In the genomic region with DNA sequence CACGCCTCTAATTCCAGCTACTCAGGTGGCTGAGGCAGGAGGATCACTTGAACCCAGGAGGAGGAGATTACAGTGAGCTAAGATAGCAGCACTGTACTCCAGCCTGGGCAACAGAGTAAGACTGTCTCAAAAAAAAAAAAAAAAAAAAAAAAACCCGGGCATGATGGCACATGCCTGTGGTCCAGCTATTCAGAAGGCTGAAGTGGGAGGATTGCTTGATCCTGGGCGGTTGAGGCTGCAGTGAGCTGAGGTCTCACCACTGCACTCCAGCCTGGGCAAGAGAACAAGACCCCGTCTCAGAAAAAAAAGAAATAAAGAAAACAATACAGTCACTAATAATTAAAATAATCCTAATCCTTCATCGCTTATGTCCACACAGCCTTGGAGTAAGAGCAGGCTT, we compare ENCODE assay signal across 11 cellular contexts.
DNase-seq lines count a peak whose midpoint lies in the region; ATAC-seq and TF ChIP-seq lines count a peak whose summit lies in the region.
"Had no signal": no experiment of that assay in that cellular context is flagged by ENCODE, and none has a peak within 500 bp of the region (broad histone marks: within the 10 kb centered on the region; RNA-seq: fewer than 3 reads in every experiment).

No MANE protein-coding gene starts in this region.

- no peaks in the 10 kb centered on the region for H3K27me3 Mint-ChIP-seq in GM23338 (ENCODE audit: insufficient read depth, low read depth, poor library complexity)
- no peaks in the 10 kb centered on the region for H3K27me3 Mint-ChIP-seq in WTC11 (ENCODE audit: low read depth)

- H3K79me2 ChIP-seq in GM23338 (replicated peaks; ENCODE audit: insufficient read depth) = peaks cover 50% of the 10 kb centered on the region

- H3K36me3 Mint-ChIP-seq in GM23338 (ENCODE audit: low read depth) = peaks cover 9% of the 10 kb centered on the region
- peaks cover 5% of the 10 kb centered on the region; the same call in 1 of the 2 replicates for H3K36me3 Mint-ChIP-seq in WTC11

- POLR2A ChIA-PET in WTC11 (lab: Charles Lee) = no interaction called here

- TF ChIP-seq CTCF in GM23338 (conservative IDR thresholded peaks at IDR 0.05; ENCODE audit: low read depth in 2 of 2) (no peak), WTC11 (IDR thresholded peaks at IDR 0.05) (no peak), sigmoid colon (IDR thresholded peaks at IDR 0.05) (no peak)

- 91% methylated on average over 5 of the region's 5 CpGs for WGBS in sigmoid colon, 2 donors

- H2AFZ ChIP-seq in GM23338 = no peak overlapping the region

- H3K9me3 ChIP-seq in iPS-15b (ENCODE audit: control insufficient read depth, insufficient read depth, low read length) (no peaks in the 10 kb centered on the region), sigmoid colon (no peaks in the 10 kb centered on the region)

- no peaks in the 10 kb centered on the region for H3K9me2 ChIP-seq in GM23338 (ENCODE audit: insufficient read depth)

- DNase-seq in GM23338 (ENCODE audit: low spot score) = no peak
- DNase-seq in WTC11 (ENCODE audit: low spot score) = no peak
- no peak for DNase-seq in sigmoid colon
- no peak for DNase-seq in activated T-cell treated with anti-CD3 and anti-CD28 coated beads, Interleukin-2, amount 50 U/mL, for 1 hour
- DNase-seq in inferior parietal cortex (ENCODE audit: extremely low spot score) = no peak
- DNase-seq in COR-L47 (lab: John Stamatoyannopoulos, UW) = no peak
- DNase-seq in OCI-M1 (lab: John Stamatoyannopoulos, UW) = no peak
- DNase-seq: activated gamma-delta T cell treated with Interleukin-2 at 50 U/mL for 16 hours, NCI-H524 had no signal

- no peaks in the 10 kb centered on the region for H3F3A ChIP-seq in GM23338 (replicated peaks; ENCODE audit: low read depth)

- H3K4me1 ChIP-seq in GM23338 (ENCODE audit: insufficient read depth) = peaks cover 25% of the 10 kb centered on the region
- H3K4me1 ChIP-seq in iPS-15b (ENCODE audit: control insufficient read depth, insufficient read depth, low read length) = peaks cover 14% of the 10 kb centered on the region
- peaks cover 0 to 70% (median 64%) of the 10 kb centered on the region in 4 donors for H3K4me1 ChIP-seq in sigmoid colon

- no peak for ATAC-seq in GM23338
- ATAC-seq in WTC11 = no peak

- H4K20me1 ChIP-seq in GM23338 (replicated peaks; ENCODE audit: insufficient read depth) = no peaks in the 10 kb centered on the region

- H3K9me3 Mint-ChIP-seq in GM23338 (no peaks in the 10 kb centered on the region), WTC11 (no peaks in the 10 kb centered on the region)

- H3K27me3 ChIP-seq in GM23338 (ENCODE audit: insufficient read depth) (no peaks in the 10 kb centered on the region), iPS-15b (ENCODE audit: control insufficient read depth, insufficient read depth, low read length) (no peaks in the 10 kb centered on the region), sigmoid colon (no peaks in the 10 kb centered on the region)
- H3K27me3 ChIP-seq: foreskin keratinocyte had no signal

- H3K27ac ChIP-seq in GM23338 (ENCODE audit: low read depth) (peak overlapping the region; percentile 21), sigmoid colon (peak overlapping the region; percentile 82 to 89 (median 87))

- TF ChIP-seq POLR2A in sigmoid colon (IDR thresholded peaks at IDR 0.05) = no peak

- peaks cover 28% of the 10 kb centered on the region for H3K4me1 Mint-ChIP-seq in GM23338
- H3K4me1 Mint-ChIP-seq in WTC11 = peaks cover 32% of the 10 kb centered on the region

- H3K4me3 Mint-ChIP-seq in GM23338 (no peak overlapping the region), WTC11 (no peak overlapping the region)

- H3K4me3 ChIP-seq in GM23338 (no peak overlapping the region), iPS-15b (ENCODE audit: low read depth, low read length) (no peak overlapping the region), sigmoid colon (no peak overlapping the region)

- H3K4me2 ChIP-seq in GM23338 = no peak overlapping the region

- no peaks in the 10 kb centered on the region for H3K36me3 ChIP-seq in GM23338 (ENCODE audit: insufficient read depth)
- H3K36me3 ChIP-seq in iPS-15b (ENCODE audit: control insufficient read depth, insufficient read depth, low read length) = no peaks in the 10 kb centered on the region
- H3K36me3 ChIP-seq in sigmoid colon = no peaks in the 10 kb centered on the region

- CTCF ChIA-PET in WTC11 (lab: Charles Lee) = interaction anchor here (0.9 to 1.1 kb wide), 3 partner anchors 11 to 170 kb away, joined by 3 to 4 read pairs (median 3); a partner anchor contains a TSS

- H3K27ac Mint-ChIP-seq in GM23338 (peak overlapping the region; percentile 81), WTC11 (peak overlapping the region; percentile 71)

- intact Hi-C loops in sigmoid colon (cut with DNase I) = loop anchor here (2.0 to 10.0 kb wide), 2 partner anchors 25 to 161 kb away; no protein-coding TSS in a partner anchor

- peak overlapping the region; percentile 32 for H3K9ac ChIP-seq in iPS-15b (ENCODE audit: low read depth, low read length)

- TF ChIP-seq EP300 in sigmoid colon (IDR thresholded peaks at IDR 0.05) = no peak

TF ChIP-seq in GM23338, 12 proteins besides CTCF, POLR2A, EP300 and RAD21:
- TF ChIP-seq CREB1 (CRISPR knock-in tag; IDR thresholded peaks at IDR 0.05; ENCODE audit: low read depth) = no peak
- TF ChIP-seq ZNF331 (CRISPR knock-in tag; IDR thresholded peaks at IDR 0.05; ENCODE audit: low read depth) = no peak
- TF ChIP-seq NANOG (IDR thresholded peaks at IDR 0.05; ENCODE audit: borderline replicate concordance) = no peak
- TF ChIP-seq, protein P1, sequence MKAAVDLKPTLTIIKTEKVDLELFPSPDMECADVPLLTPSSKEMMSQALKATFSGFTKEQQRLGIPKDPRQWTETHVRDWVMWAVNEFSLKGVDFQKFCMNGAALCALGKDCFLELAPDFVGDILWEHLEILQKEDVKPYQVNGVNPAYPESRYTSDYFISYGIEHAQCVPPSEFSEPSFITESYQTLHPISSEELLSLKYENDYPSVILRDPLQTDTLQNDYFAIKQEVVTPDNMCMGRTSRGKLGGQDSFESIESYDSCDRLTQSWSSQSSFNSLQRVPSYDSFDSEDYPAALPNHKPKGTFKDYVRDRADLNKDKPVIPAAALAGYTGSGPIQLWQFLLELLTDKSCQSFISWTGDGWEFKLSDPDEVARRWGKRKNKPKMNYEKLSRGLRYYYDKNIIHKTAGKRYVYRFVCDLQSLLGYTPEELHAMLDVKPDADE (IDR thresholded peaks at IDR 0.05) = no peak
- TF ChIP-seq EZH2phosphoT487 (IDR thresholded peaks at IDR 0.05; ENCODE audit: unreplicated experiment) = no peak
- no peak for TF ChIP-seq STAT1 (IDR thresholded peaks at IDR 0.05; ENCODE audit: unreplicated experiment)

TF ChIP-seq in WTC11, 78 proteins besides CTCF, POLR2A, EP300 and RAD21:
- no peak for TF ChIP-seq MYBL2 (CRISPR knock-in tag; IDR thresholded peaks at IDR 0.05)
- TF ChIP-seq ZNF416 (CRISPR knock-in tag; IDR thresholded peaks at IDR 0.05) = no peak
- no peak for TF ChIP-seq TCF7 (CRISPR knock-in tag; IDR thresholded peaks at IDR 0.05; ENCODE audit: low read depth)
- no peak for TF ChIP-seq MXD4 (CRISPR knock-in tag; IDR thresholded peaks at IDR 0.05; ENCODE audit: borderline replicate concordance)
- TF ChIP-seq, protein P2, sequence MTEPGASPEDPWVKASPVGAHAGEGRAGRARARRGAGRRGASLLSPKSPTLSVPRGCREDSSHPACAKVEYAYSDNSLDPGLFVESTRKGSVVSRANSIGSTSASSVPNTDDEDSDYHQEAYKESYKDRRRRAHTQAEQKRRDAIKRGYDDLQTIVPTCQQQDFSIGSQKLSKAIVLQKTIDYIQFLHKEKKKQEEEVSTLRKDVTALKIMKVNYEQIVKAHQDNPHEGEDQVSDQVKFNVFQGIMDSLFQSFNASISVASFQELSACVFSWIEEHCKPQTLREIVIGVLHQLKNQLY (CRISPR knock-in tag; IDR thresholded peaks at IDR 0.05) = no peak
- no peak for TF ChIP-seq ZNF263 (CRISPR knock-in tag; IDR thresholded peaks at IDR 0.05; ENCODE audit: low read depth)
- TF ChIP-seq, protein P3, sequence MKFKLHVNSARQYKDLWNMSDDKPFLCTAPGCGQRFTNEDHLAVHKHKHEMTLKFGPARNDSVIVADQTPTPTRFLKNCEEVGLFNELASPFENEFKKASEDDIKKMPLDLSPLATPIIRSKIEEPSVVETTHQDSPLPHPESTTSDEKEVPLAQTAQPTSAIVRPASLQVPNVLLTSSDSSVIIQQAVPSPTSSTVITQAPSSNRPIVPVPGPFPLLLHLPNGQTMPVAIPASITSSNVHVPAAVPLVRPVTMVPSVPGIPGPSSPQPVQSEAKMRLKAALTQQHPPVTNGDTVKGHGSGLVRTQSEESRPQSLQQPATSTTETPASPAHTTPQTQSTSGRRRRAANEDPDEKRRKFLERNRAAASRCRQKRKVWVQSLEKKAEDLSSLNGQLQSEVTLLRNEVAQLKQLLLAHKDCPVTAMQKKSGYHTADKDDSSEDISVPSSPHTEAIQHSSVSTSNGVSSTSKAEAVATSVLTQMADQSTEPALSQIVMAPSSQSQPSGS (CRISPR knock-in tag; IDR thresholded peaks at IDR 0.05; ENCODE audit: borderline replicate concordance, low read depth) = no peak
- TF ChIP-seq GABPB1 (CRISPR knock-in tag; IDR thresholded peaks at IDR 0.05) = no peak
- no peak for TF ChIP-seq NFYB (CRISPR knock-in tag; conservative IDR thresholded peaks at IDR 0.05; ENCODE audit: low read depth)
